ENCODE assay signal across 33 cellular contexts in genomic region chr16:3518292-3518982, GRCh38. TPM values are rescaled to one million over a fixed set of nuclear protein-coding genes. Genes with fewer than 3 reads are reported as not detected.
"Had no signal": no experiment of that assay in that cellular context is flagged by ENCODE, and none has a peak within 500 bp of the region (broad histone marks: within the 10 kb centered on the region; RNA-seq: fewer than 3 reads in every experiment).

No MANE protein-coding gene starts in this region.

- H3K27ac Mint-ChIP-seq: activated B cell treated with CpG ODN at 0.5 μM for 24 hours; activated CD4-positive, alpha-beta T cell treated with anti-CD3 and anti-CD28 coated beads for 36 hours; activated naive CD8-positive, alpha-beta T cell treated with anti-CD3 and anti-CD28 coated beads, Interleukin-2, amount 10 ng/mL, durations not matched to agents 7 days and 5 days; activated T-helper 1 cell treated with anti-CD3 and anti-CD28 coated beads, Interleukin-12 subunit alpha, Interleukin-12 subunit beta, Interleukin-2, Interleukin-4 antibody, amounts not matched to agents 30 ng/mL and 10 ng/mL and 1 ng/mL, durations not matched to agents 14 hours and 24 hours and 36 hours; progenitor cell of endocrine pancreas; stimulated activated naive CD8-positive, alpha-beta T cell treated with anti-CD3 and anti-CD28 coated beads, Interleukin-15, Interleukin-2, amounts not matched to agents 100 ng/mL and 50 ng/mL, for 24 hours; T-helper 2 cell treated with Interferon-gamma antibody and Interleukin-4, amounts not matched to agents 5 μg/mL and 100 μg/mL, for 36 hours; type B pancreatic cell had no signal

- DNase-seq: activated B cell treated with CpG ODN at 0.5 μM for 24 hours; activated CD4-positive, alpha-beta T cell treated with anti-CD3 and anti-CD28 coated beads for 36 hours; activated CD4-positive, alpha-beta T cell treated with anti-CD3 and anti-CD28 coated beads, Interleukin-2, amount 50 U/mL, for 4 hours; activated gamma-delta T cell; activated naive CD4-positive, alpha-beta T cell treated with anti-CD3 and anti-CD28 coated beads, Interleukin-2, amount 10 ng/mL, durations not matched to agents 7 days and 5 days; activated naive CD8-positive, alpha-beta T cell treated with anti-CD3 and anti-CD28 coated beads, Interleukin-2, amount 10 ng/mL, durations not matched to agents 7 days and 5 days; activated T-cell treated with anti-CD3 and anti-CD28 coated beads for 4 hours; amniotic stem cell; central memory CD4-positive, alpha-beta T cell; foreskin keratinocyte; heart left ventricle; left lung; lower lobe of right lung; mesenchymal stem cell; nephron progenitor cell; right lobe of liver; stimulated activated CD4-positive, alpha-beta T cell treated with anti-CD3 and anti-CD28 coated beads, Interleukin-12 subunit alpha, Interleukin-12 subunit beta, amount 100 ng/mL, for 4 hours; stimulated activated CD4-positive, alpha-beta T cell treated with anti-CD3 and anti-CD28 coated beads, Interleukin-4, amount 100 ng/mL, for 1 hour; uterus had no signal

- H3K27me3 Mint-ChIP-seq: activated B cell treated with CpG ODN at 0.5 μM for 24 hours; activated CD4-positive, alpha-beta T cell treated with anti-CD3 and anti-CD28 coated beads for 36 hours; activated naive CD4-positive, alpha-beta T cell treated with anti-CD3 and anti-CD28 coated beads, Interleukin-2, amount 10 ng/mL, durations not matched to agents 7 days and 5 days; activated naive CD8-positive, alpha-beta T cell treated with anti-CD3 and anti-CD28 coated beads, Interleukin-2, amount 10 ng/mL, durations not matched to agents 7 days and 5 days; progenitor cell of endocrine pancreas; stimulated activated naive CD8-positive, alpha-beta T cell treated with anti-CD3 and anti-CD28 coated beads, Interleukin-15, Interleukin-2, amounts not matched to agents 100 ng/mL and 50 ng/mL, for 24 hours; type B pancreatic cell had no signal

- ATAC-seq: activated CD4-positive, alpha-beta T cell treated with anti-CD3 and anti-CD28 coated beads for 36 hours; esophagus mucosa; foreskin keratinocyte; heart left ventricle; left lung; lower lobe of right lung; right lobe of liver; stimulated activated effector memory CD8-positive, alpha-beta T cell treated with anti-CD3 and anti-CD28 coated beads, Interleukin-12 subunit alpha, Interleukin-12 subunit beta, amount 100 ng/mL, for 72 hours had no signal

- H3K4me1 ChIP-seq: breast epithelium, heart left ventricle, left lung, lower lobe of right lung had no signal

- H3K4me3 ChIP-seq: breast epithelium, heart left ventricle, left lung, lower lobe of right lung, right lobe of liver, skin epidermis, uterus had no signal

- H3K9me3 ChIP-seq: breast epithelium, heart left ventricle, left lung, lower lobe of right lung, neutrophil, right lobe of liver, uterus had no signal

- H3K27ac ChIP-seq: breast epithelium, foreskin keratinocyte, heart left ventricle, left lung, lower lobe of right lung, neutrophil, right lobe of liver had no signal

- H3K4me1 Mint-ChIP-seq: activated B cell treated with CpG ODN at 0.5 μM for 24 hours had no signal

- H3K9me3 Mint-ChIP-seq: activated B cell treated with CpG ODN at 0.5 μM for 24 hours; activated naive CD4-positive, alpha-beta T cell treated with anti-CD3 and anti-CD28 coated beads, Interleukin-2, amount 10 ng/mL, durations not matched to agents 7 days and 5 days; activated naive CD8-positive, alpha-beta T cell treated with anti-CD3 and anti-CD28 coated beads, Interleukin-2, amount 10 ng/mL, durations not matched to agents 7 days and 5 days; activated T-helper 1 cell treated with anti-CD3 and anti-CD28 coated beads, Interleukin-12 subunit alpha, Interleukin-12 subunit beta, Interleukin-2, Interleukin-4 antibody, amounts not matched to agents 30 ng/mL and 10 ng/mL and 1 ng/mL, durations not matched to agents 14 hours and 24 hours and 36 hours; nephron progenitor cell; stimulated activated effector memory CD8-positive, alpha-beta T cell treated with anti-CD3 and anti-CD28 coated beads, Interleukin-12 subunit alpha, Interleukin-12 subunit beta, amount 100 ng/mL, for 72 hours; stimulated activated naive CD8-positive, alpha-beta T cell treated with anti-CD3 and anti-CD28 coated beads, Interleukin-15, Interleukin-2, amounts not matched to agents 100 ng/mL and 50 ng/mL, for 24 hours; T-helper 2 cell treated with Interferon-gamma antibody and Interleukin-4, amounts not matched to agents 5 μg/mL and 100 μg/mL, for 36 hours; type B pancreatic cell had no signal

- H3K4me3 Mint-ChIP-seq: activated B cell treated with CpG ODN at 0.5 μM for 24 hours; activated CD4-positive, alpha-beta T cell treated with anti-CD3 and anti-CD28 coated beads for 36 hours; activated naive CD4-positive, alpha-beta T cell treated with anti-CD3 and anti-CD28 coated beads, Interleukin-2, amount 10 ng/mL, durations not matched to agents 7 days and 5 days; activated naive CD8-positive, alpha-beta T cell treated with anti-CD3 and anti-CD28 coated beads, Interleukin-2, amount 10 ng/mL, durations not matched to agents 7 days and 5 days; activated T-helper 1 cell treated with anti-CD3 and anti-CD28 coated beads, Interleukin-12 subunit alpha, Interleukin-12 subunit beta, Interleukin-2, Interleukin-4 antibody, amounts not matched to agents 30 ng/mL and 10 ng/mL and 1 ng/mL, durations not matched to agents 14 hours and 24 hours and 36 hours; nephron progenitor cell; stimulated activated effector memory CD8-positive, alpha-beta T cell treated with anti-CD3 and anti-CD28 coated beads, Interleukin-12 subunit alpha, Interleukin-12 subunit beta, amount 100 ng/mL, for 72 hours; stimulated activated naive CD8-positive, alpha-beta T cell treated with anti-CD3 and anti-CD28 coated beads, Interleukin-15, Interleukin-2, amounts not matched to agents 100 ng/mL and 50 ng/mL, for 24 hours; T-helper 2 cell treated with Interferon-gamma antibody and Interleukin-4, amounts not matched to agents 5 μg/mL and 100 μg/mL, for 36 hours; type B pancreatic cell had no signal

- H3K36me3 ChIP-seq: neutrophil, uterus had no signal

RNA-seq across cellular contexts. Expression of gene C16orf90, which starts 23.1 kb away (rescaled TPM):
- total RNA-seq: activated B cell treated with CpG ODN at 0.5 μM for 24 hours; activated CD4-positive, alpha-beta T cell treated with anti-CD3 and anti-CD28 coated beads for 36 hours; activated naive CD8-positive, alpha-beta T cell treated with anti-CD3 and anti-CD28 coated beads, Interleukin-2, amount 10 ng/mL, durations not matched to agents 7 days and 5 days; activated T-helper 1 cell treated with anti-CD3 and anti-CD28 coated beads, Interleukin-12 subunit alpha, Interleukin-12 subunit beta, Interleukin-2, Interleukin-4 antibody, amounts not matched to agents 30 ng/mL and 10 ng/mL and 1 ng/mL, durations not matched to agents 14 hours and 24 hours and 36 hours; astrocyte; breast epithelium; esophagus mucosa; foreskin keratinocyte; heart left ventricle; left lung; lower lobe of right lung; mononuclear cell; osteocyte; progenitor cell of endocrine pancreas; renal cortical epithelial cell; right lobe of liver; uterus had no signal

RNA-seq across cellular contexts. Expression of gene NLRC3, which starts 58.8 kb away (rescaled TPM):
- total RNA-seq: foreskin keratinocyte, osteocyte had no signal
